In the genomic region with DNA sequence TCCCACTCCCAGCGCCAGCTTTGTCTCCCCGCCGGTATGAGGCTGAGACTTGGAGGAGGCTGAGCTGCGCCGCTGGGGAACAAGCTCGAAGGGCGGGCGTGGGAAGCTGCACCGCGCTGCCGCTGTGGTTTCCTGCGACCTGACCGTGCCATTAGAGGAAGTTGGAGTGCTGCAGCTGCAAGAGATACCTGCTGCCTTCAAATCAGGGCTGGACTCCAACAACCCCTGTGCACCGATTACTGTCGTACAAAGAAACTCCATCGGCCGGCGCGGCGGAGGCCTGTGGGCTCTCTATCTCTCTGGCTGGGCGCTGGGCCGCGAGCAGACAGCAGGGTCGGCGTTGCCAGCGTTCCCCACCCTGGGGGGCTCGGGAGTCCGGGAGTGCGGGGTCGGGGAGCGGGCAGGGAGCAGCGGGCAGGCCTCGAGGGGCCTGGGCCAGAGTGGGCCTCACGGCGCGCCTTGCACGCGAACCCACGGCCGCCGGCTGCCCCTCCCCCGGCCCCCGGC, we compare ENCODE assay signal across 8 cellular contexts. TPM values are rescaled to one million over a fixed set of nuclear protein-coding genes. Genes with fewer than 3 reads are reported as not detected.
DNase-seq lines count a peak whose midpoint lies in the region; ATAC-seq and TF ChIP-seq lines count a peak whose summit lies in the region.

No MANE protein-coding gene starts in this region.

- H3K9me3 ChIP-seq in heart right ventricle, result no peaks in the 10 kb centered on the region
- H3K9me3 ChIP-seq in psoas muscle, result no peaks in the 10 kb centered on the region
- no peaks in the 10 kb centered on the region for H3K9me3 ChIP-seq in uterus

- TF ChIP-seq POLR2A in uterus (IDR thresholded peaks at IDR 0.05), result no peak

- peaks cover 38% of the 10 kb centered on the region for H3K79me2 ChIP-seq in GM23338 (replicated peaks; ENCODE audit: insufficient read depth)

- peaks cover 18% of the 10 kb centered on the region for H3K27me3 ChIP-seq in GM23338 (ENCODE audit: insufficient read depth)
- H3K27me3 ChIP-seq in heart right ventricle, result no peaks in the 10 kb centered on the region
- H3K27me3 ChIP-seq in psoas muscle (ENCODE audit: insufficient read depth in 3 of 3, low read length in 2 of 3), result no peaks in the 10 kb centered on the region
- H3K27me3 ChIP-seq in uterus, result no peaks in the 10 kb centered on the region

- intact Hi-C loops in heart right ventricle (cut with DNase I) (loop anchor here in 9 of 10 donors (2.0 to 10.0 kb wide), 12 partner anchors 87 to 300 kb away; a partner anchor contains a TSS), psoas muscle (cut with DNase I) (loop anchor here (5.0 to 10.0 kb wide), 6 partner anchors 42 to 217 kb away; a partner anchor contains a TSS), uterus (cut with DNase I; ENCODE audit: low total_unique reads) (loop anchor here (2.0 kb wide), 1 partner anchor 220 kb away; a partner anchor contains a TSS)

- H3K4me1 Mint-ChIP-seq in GM23338, result peaks cover 13% of the 10 kb centered on the region; the same call in 2 of the 3 replicates

- H4K20me1 ChIP-seq in GM23338 (replicated peaks; ENCODE audit: insufficient read depth), result peaks cover 7% of the 10 kb centered on the region

- 0 to 1% methylated on average over 32 to 43 of the region's 43 CpGs for WGBS in heart right ventricle, 2 donors
- WGBS in psoas muscle, 3 donors, result 0 to 1% (median 0%) methylated on average over 33 to 43 of the region's 43 CpGs

- peaks cover 18% of the 10 kb centered on the region for H3K27me3 Mint-ChIP-seq in GM23338 (ENCODE audit: insufficient read depth, low read depth, poor library complexity)

- H3K36me3 Mint-ChIP-seq in GM23338 (ENCODE audit: low read depth), result peaks cover 7% of the 10 kb centered on the region; the same call in 2 of the 3 replicates

- H3F3A ChIP-seq in GM23338 (replicated peaks; ENCODE audit: low read depth), result 0 out of 2 replicates have a peak, but pooled peaks cover 4% of the 10 kb centered on the region

- no peaks in the 10 kb centered on the region; the same call in 2 of the 3 replicates for H3K9me3 Mint-ChIP-seq in GM23338

- H2AFZ ChIP-seq in GM23338, result peak overlapping the region; percentile 86

- peak overlapping the region; percentile 87 for H3K4me2 ChIP-seq in GM23338

- H3K4me1 ChIP-seq in GM23338 (ENCODE audit: insufficient read depth) (peaks cover 8% of the 10 kb centered on the region; the same call in 1 of the 2 replicates), heart right ventricle (peaks cover 0 to 41% (median 28%) of the 10 kb centered on the region in 9 donors), psoas muscle (peaks cover 16% of the 10 kb centered on the region), uterus (no peaks in the 10 kb centered on the region)

- peak overlapping the region; percentile 90 for H3K4me3 Mint-ChIP-seq in GM23338

- H3K36me3 ChIP-seq in GM23338 (ENCODE audit: insufficient read depth) (no peaks in the 10 kb centered on the region), heart right ventricle (peaks cover 0 to 7% (median 0%) of the 10 kb centered on the region in 9 donors), psoas muscle (ENCODE audit: insufficient read depth in 1 of 2, low read depth in 1 of 2) (no peaks in the 10 kb centered on the region), uterus (no peaks in the 10 kb centered on the region)

- H3K4me3 ChIP-seq in GM23338 (peak overlapping the region; percentile 68), LNCaP clone FGC (ENCODE audit: low read depth, low read length) (peak overlapping the region; percentile 48), heart right ventricle (peak overlapping the region; percentile 50 to 95 (median 88)), psoas muscle (peak overlapping the region; percentile 95), uterus (peak overlapping the region; percentile 92 to 96)

- H3K9me2 ChIP-seq in GM23338 (ENCODE audit: insufficient read depth), result no peaks in the 10 kb centered on the region

- ATAC-seq in GM23338 (peak; percentile 33), heart right ventricle (peak; percentile 32 to 66 (median 52)), psoas muscle (peak; percentile 23 to 43 (median 32))

- TF ChIP-seq CTCF in GM23338 (conservative IDR thresholded peaks at IDR 0.05; ENCODE audit: low read depth in 2 of 2), result no peak
- no peak for TF ChIP-seq CTCF in LNCaP clone FGC (IDR thresholded peaks at IDR 0.05; ENCODE audit: control insufficient read depth, extremely low read depth, insufficient read depth)
- no peak for TF ChIP-seq CTCF in heart right ventricle (IDR thresholded peaks at IDR 0.05)
- TF ChIP-seq CTCF in psoas muscle (IDR thresholded peaks at IDR 0.05), result no peak
- no peak for TF ChIP-seq CTCF in uterus (IDR thresholded peaks at IDR 0.05)

- peak overlapping the region; percentile 94 for H3K27ac Mint-ChIP-seq in GM23338

- H3K27ac ChIP-seq in GM23338 (ENCODE audit: low read depth), result peak overlapping the region; percentile 60; the same call in 1 of the 2 replicates
- H3K27ac ChIP-seq in heart right ventricle, result peak overlapping the region; percentile 92 to 100 (median 100)
- peak overlapping the region; percentile 100 for H3K27ac ChIP-seq in psoas muscle
- H3K27ac ChIP-seq in uterus, result peak overlapping the region; percentile 99 to 100

- DNase-seq in GDM1 (lab: John Stamatoyannopoulos, UW) (peak; percentile 87), GM23338 (ENCODE audit: low spot score) (peak; percentile 68), LNCaP clone FGC (ENCODE audit: low read depth) (no peak), SKM-1 treated with dmso at 0.1 percent for 144 hours (lab: John Stamatoyannopoulos, UW; ENCODE audit: unreplicated experiment) (peak; percentile 86), heart right ventricle (peak; percentile 75), psoas muscle (peak; percentile 62 to 84), uterus (peak; percentile 62 to 65)
- DNase-seq in activated naive CD8-positive, alpha-beta T cell treated with anti-CD3 and anti-CD28 coated beads, Interleukin-2, amount 50 U/mL, for 16 hours (ENCODE audit: low read depth, low spot score), result peak; percentile 11

TF ChIP-seq in GM23338, 12 proteins besides CTCF, POLR2A, EP300 and RAD21:
- no peak for TF ChIP-seq EZH2 (IDR thresholded peaks at IDR 0.05; ENCODE audit: low read depth, unreplicated experiment)

RNA-seq across cellular contexts. Expression of a gene that starts 1.2 kb away (rescaled TPM):
- total RNA-seq in GM23338 (2014; rRNA removed; shearing (Covaris generic)), result 26.4 and 29.1 TPM in 2 replicates
- 10.8 and 15.6 TPM in 2 replicates for polyA plus RNA-seq in GM23338 (2016; fragmentation: Nextera tagmentation; extraction: Ambion mirVana)
- total RNA-seq in heart right ventricle, result 10 to 100 TPM; 28.7 to 63.3 (median 44.6) TPM
- 10 to 100 TPM in 1 of 2 donors, 1 to 10 TPM in 1; 7.4 to 12.5 TPM for polyA plus RNA-seq in heart right ventricle
- 10 to 100 TPM; 28.8 to 56.6 (median 45.6) TPM for total RNA-seq in psoas muscle
- polyA plus RNA-seq in psoas muscle, result 10 to 100 TPM in 2 of 3 donors, 1 to 10 TPM in 1; 8.3 to 17.6 (median 10.1) TPM
- total RNA-seq in uterus, result 100 to 1,000 TPM in 1 of 4 donors, 10 to 100 TPM in 3; 26.1 to 159 (median 81.8) TPM
